19 cellular contexts compared by ENCODE assay signal in the genomic region with DNA sequence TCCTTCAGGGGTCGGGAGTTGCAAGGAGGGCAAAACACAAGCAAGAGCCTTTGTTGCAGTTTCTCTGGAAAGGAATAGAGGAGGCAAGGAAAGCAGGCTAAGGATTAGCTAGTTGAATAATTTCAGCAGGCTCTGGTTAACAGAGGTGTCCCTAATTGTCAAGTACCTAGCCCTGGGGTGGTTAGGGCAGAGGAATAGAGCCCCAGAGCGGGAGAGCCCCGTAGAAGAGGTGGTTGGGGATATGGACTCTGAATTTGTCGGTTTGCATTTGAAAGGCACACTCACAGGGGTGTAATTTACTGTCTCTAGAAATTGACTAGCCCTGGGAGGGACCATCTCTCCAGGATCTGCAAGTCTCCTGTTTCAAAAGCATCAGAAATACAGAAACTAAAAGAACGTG.
"Had no signal": no experiment of that assay in that cellular context is flagged by ENCODE, and none has a peak within 500 bp of the region (broad histone marks: within the 10 kb centered on the region; RNA-seq: fewer than 3 reads in every experiment).

No MANE protein-coding gene starts in this region.

- H3K36me3 ChIP-seq: MG63 had no signal

- H3K27me3 ChIP-seq: MG63 had no signal

- H3K4me2 ChIP-seq: PC-9 had no signal

- ATAC-seq: activated T-cell treated with anti-CD3 and anti-CD28 coated beads, Interleukin-2, amount 50 U/mL, for 4 hours; T-helper 17 cell had no signal

- DNase-seq: activated CD4-positive, alpha-beta memory T cell treated with anti-CD3 and anti-CD28 coated beads for 36 hours; activated CD4-positive, alpha-beta T cell treated with anti-CD3 and anti-CD28 coated beads, Interleukin-2, amount 10 ng/mL, durations not matched to agents 7 days and 5 days; activated CD4-positive, CD25-positive, alpha-beta regulatory T cell; activated CD8-positive, alpha-beta memory T cell treated with anti-CD3 and anti-CD28 coated beads for 24 hours; activated effector memory CD4-positive, alpha-beta T cell treated with anti-CD3 and anti-CD28 coated beads, Interleukin-2, amount 50 U/mL, for 16 hours; activated naive CD4-positive, alpha-beta T cell treated with Interleukin-2 at 50 U/mL for 16 hours; activated T-cell treated with anti-CD3 and anti-CD28 coated beads, Interleukin-2, amount 50 U/mL, for 4 hours; amygdala; MG63; MV-4-11; NCI-H1092 treated with DMSO at 0.1 percent for 48 hours; NCI-H1436; NCI-H1694 treated with DMSO at 0.1 percent for 48 hours; NCI-H2029 treated with DMSO at 0.1 percent for 48 hours; NCI-H510A treated with DMSO at 0.1 percent for 48 hours; PC-9; SHP77 treated with DMSO at 0.1 percent for 48 hours; T-helper 17 cell; T-helper 9 cell had no signal

- H3K27ac ChIP-seq: PC-9 had no signal

- H3K4me3 ChIP-seq: MG63, PC-9 had no signal

- H3K9me3 ChIP-seq: MG63 had no signal
